Comparison of ENCODE assay signal across 8 cellular contexts in the genomic region with DNA sequence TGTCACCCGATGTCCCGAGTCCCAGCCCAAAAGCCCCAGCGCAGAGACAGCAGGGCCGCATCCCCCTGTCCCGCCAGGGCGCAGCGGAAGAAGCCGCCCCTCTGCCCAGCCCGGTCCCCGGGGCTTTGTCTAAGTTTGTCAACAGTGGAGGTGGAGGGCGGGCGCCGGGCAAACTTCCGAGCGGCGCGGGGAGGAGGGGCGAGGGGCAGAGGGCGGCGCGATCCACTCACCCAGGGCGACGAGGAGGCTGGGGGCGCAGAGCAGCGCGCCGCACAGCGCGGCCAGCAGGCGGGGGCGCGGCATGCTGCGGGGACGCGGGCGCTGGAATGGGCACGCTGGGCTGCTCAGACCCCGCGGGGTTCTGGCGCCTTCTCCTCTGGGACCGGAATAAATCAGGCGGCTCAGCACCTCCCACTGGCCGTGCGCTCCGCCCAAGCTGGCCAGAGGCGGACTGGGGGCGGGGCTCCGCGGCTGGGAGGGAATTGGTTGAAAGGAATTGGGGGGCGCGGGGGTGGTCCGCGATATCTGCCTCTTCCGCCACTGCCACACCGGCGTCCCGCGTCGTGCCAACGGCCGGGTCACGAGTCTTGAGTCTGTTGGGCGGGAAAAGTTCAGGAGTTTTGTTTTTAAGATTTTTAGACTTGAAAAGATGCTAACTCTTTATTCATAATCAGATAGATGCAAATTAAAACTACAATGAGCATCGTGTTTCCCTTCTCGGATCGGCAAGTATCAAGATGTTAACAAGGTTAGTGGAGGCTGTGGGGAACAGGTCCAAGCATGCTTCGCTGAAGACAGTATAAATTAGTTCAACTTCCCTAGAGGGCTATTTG. TPM values are rescaled to one million over a fixed set of nuclear protein-coding genes. Genes with fewer than 3 reads are reported as not detected.
DNase-seq lines count a peak whose midpoint lies in the region; ATAC-seq, FAIRE-seq and TF ChIP-seq lines count a peak whose summit lies in the region.

A gene with protein sequence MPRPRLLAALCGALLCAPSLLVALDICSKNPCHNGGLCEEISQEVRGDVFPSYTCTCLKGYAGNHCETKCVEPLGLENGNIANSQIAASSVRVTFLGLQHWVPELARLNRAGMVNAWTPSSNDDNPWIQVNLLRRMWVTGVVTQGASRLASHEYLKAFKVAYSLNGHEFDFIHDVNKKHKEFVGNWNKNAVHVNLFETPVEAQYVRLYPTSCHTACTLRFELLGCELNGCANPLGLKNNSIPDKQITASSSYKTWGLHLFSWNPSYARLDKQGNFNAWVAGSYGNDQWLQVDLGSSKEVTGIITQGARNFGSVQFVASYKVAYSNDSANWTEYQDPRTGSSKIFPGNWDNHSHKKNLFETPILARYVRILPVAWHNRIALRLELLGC (minus strand): TSS at position 363 of the 833 bp plus-strand sequence. CDS start 60 bp downstream, at position 303.

- 1% methylated on average over 13 of the region's 67 CpGs for WGBS in mammary epithelial cell (ENCODE audit: low coverage, missing lambda C conversion rate)
- 2% methylated on average over 38 of the region's 67 CpGs for WGBS in smooth muscle cell (ENCODE audit: low lambda C conversion rate)

- H4K20me1 ChIP-seq in MM.1S (ENCODE audit: insufficient read depth, low read length) (no peaks in the 10 kb centered on the region), mammary epithelial cell (ENCODE audit: insufficient read depth, low read length) (no peaks in the 10 kb centered on the region), smooth muscle cell (ENCODE audit: low read depth) (peaks cover 37% of the 10 kb centered on the region)

- H3K4me1 Mint-ChIP-seq in WTC11 (peaks cover 45% of the 10 kb centered on the region), immature natural killer cell (peaks cover 16 to 23% of the 10 kb centered on the region in 2 donors)

- peak within 1 kb of the TSS; percentile 61 for H3K4me3 ChIP-seq in GM06990 (replicated peaks; ENCODE audit: low read depth, low read length)
- peak within 1 kb of the TSS; percentile 76 for H3K4me3 ChIP-seq in MM.1S (ENCODE audit: low read length)
- H3K4me3 ChIP-seq in mammary epithelial cell (replicated peaks in 1 of 3; ENCODE audit: insufficient read depth in 1 of 3, low read depth in 2 of 3, low read length in 3 of 3) = peak within 1 kb of the TSS; percentile 62 to 85 (median 72)
- peak within 1 kb of the TSS; percentile 95 for H3K4me3 ChIP-seq in smooth muscle cell

- dilution Hi-C loops in mammary epithelial cell (cut with HindIII; ENCODE audit: low sequenced_read_pairs) = no loop called here

- H3K9me3 Mint-ChIP-seq in WTC11 = peaks cover 3% of the 10 kb centered on the region; the same call in 1 of the 2 replicates
- no peaks in the 10 kb centered on the region for H3K9me3 Mint-ChIP-seq in immature natural killer cell

- H3K4me1 ChIP-seq in MM.1S (ENCODE audit: low read length) (peaks cover 7% of the 10 kb centered on the region; the same call in 1 of the 2 replicates), mammary epithelial cell (ENCODE audit: insufficient read depth, low read length) (peaks cover 18% of the 10 kb centered on the region), smooth muscle cell (ENCODE audit: low read depth) (peaks cover 19% of the 10 kb centered on the region)

- no peaks in the 10 kb centered on the region for H3K27me3 Mint-ChIP-seq in WTC11 (ENCODE audit: low read depth)
- H3K27me3 Mint-ChIP-seq in immature natural killer cell (ENCODE audit: low read depth in 3 of 3) = peaks cover 0 to 5% (median 1%) of the 10 kb centered on the region in 3 donors

- H2AFZ ChIP-seq in MM.1S (ENCODE audit: low read length) = peak within 1 kb of the TSS; percentile 93
- peak within 1 kb of the TSS; percentile 91 for H2AFZ ChIP-seq in mammary epithelial cell (ENCODE audit: low read depth, low read length)
- H2AFZ ChIP-seq in smooth muscle cell (ENCODE audit: low read depth) = peak within 1 kb of the TSS; percentile 90

- H3K27me3 ChIP-seq in GM06990 (replicated peaks; ENCODE audit: control insufficient read depth, insufficient read depth, low read length) (no peaks in the 10 kb centered on the region; the same call in 1 of the 2 replicates), MM.1S (replicated peaks; ENCODE audit: insufficient read depth, low read length) (no peaks in the 10 kb centered on the region), mammary epithelial cell (ENCODE audit: insufficient read depth, low read length) (no peaks in the 10 kb centered on the region), smooth muscle cell (ENCODE audit: low read depth) (no peaks in the 10 kb centered on the region)

- in situ Hi-C loops in mammary epithelial cell (cut with MboI; ENCODE audit: low sequenced_read_pairs in 2 of 2) = no loop called here

- POLR2A ChIA-PET in WTC11 (lab: Charles Lee) = interaction anchor here (0.6 to 3.4 kb wide), 6 partner anchors 8 to 175 kb away, joined by 3 to 17 read pairs (median 4); a partner anchor contains a TSS

- peak; percentile 89 for ATAC-seq in WTC11

- CTCF ChIA-PET in WTC11 (lab: Charles Lee) = interaction anchor here (1.6 to 3.6 kb wide), 2 partner anchors 8 to 216 kb away, joined by 6 to 18 read pairs; no protein-coding TSS in a partner anchor
- CTCF ChIA-PET in mammary epithelial cell (lab: Charles Lee; ENCODE audit: low non-redundant PET) = no interaction called here

- BruUV-seq in mammary epithelial cell (replicated peaks; lab: Mats Ljungman, UMichigan) = no TSS peak

- peak within 1 kb of the TSS; percentile 93 for H3K27ac Mint-ChIP-seq in WTC11
- peak within 1 kb of the TSS in 5 of 6 donors; percentile 57 to 85 (median 67) for H3K27ac Mint-ChIP-seq in immature natural killer cell

- H3K36me3 ChIP-seq in GM06990 (ENCODE audit: control insufficient read depth, insufficient read depth, low read length) = no peaks in the 10 kb centered on the region
- H3K36me3 ChIP-seq in MM.1S (replicated peaks; ENCODE audit: insufficient read depth, low read length) = no peaks in the 10 kb centered on the region
- no peaks in the 10 kb centered on the region for H3K36me3 ChIP-seq in mammary epithelial cell (ENCODE audit: insufficient read depth, low read length)
- no peaks in the 10 kb centered on the region for H3K36me3 ChIP-seq in smooth muscle cell (ENCODE audit: low read depth)

- H3K9me2 ChIP-seq in MM.1S (replicated peaks; ENCODE audit: insufficient read depth, low read length) = no peaks in the 10 kb centered on the region

- intact Hi-C loops in mammary epithelial cell (cut with micrococcal nuclease) = loop anchor here (2.0 kb wide), 1 partner anchor 104 kb away; no protein-coding TSS in a partner anchor

- DNase-seq in GM06990 (ENCODE audit: extremely low read depth, insufficient read length) (peak; percentile 55), H54 (ENCODE audit: insufficient read length, low spot score) (no peak), MM.1S (peak; percentile 66), WTC11 (ENCODE audit: low spot score) (peak; percentile 92), mammary epithelial cell (peak; percentile 81), immature natural killer cell (peak; percentile 63 to 67 (median 65)), smooth muscle cell (lab: John Stamatoyannopoulos, UW; ENCODE audit: unreplicated experiment) (peak; percentile 82)
- no peak for DNase-seq in NK-92 treated with Interleukin-12 subunit alpha and Interleukin-12 subunit beta, amount 100 ng/mL, for 24 hours (lab: John Stamatoyannopoulos, UW)

- H3K4me2 ChIP-seq in MM.1S (ENCODE audit: low read depth, low read length) (peak within 1 kb of the TSS; percentile 95), mammary epithelial cell (ENCODE audit: insufficient read depth, low read depth, low read length) (peak within 1 kb of the TSS; percentile 94), smooth muscle cell (peak within 1 kb of the TSS; percentile 94)

- TF ChIP-seq CTCF in GM06990 (IDR thresholded peaks at IDR 0.05; ENCODE audit: insufficient read depth, low read length, poor library complexity, severe bottlenecking) = no peak
- TF ChIP-seq CTCF in MM.1S (IDR thresholded peaks at IDR 0.05; ENCODE audit: low read length) = no peak
- TF ChIP-seq CTCF in WTC11 (IDR thresholded peaks at IDR 0.05) = no peak
- no peak for TF ChIP-seq CTCF in mammary epithelial cell (conservative IDR thresholded peaks at IDR 0.05 in 1 of 2, IDR thresholded peaks at IDR 0.05 in 1 of 2; ENCODE audit: extremely low read depth in 1 of 2, insufficient read depth in 1 of 2, low read depth in 1 of 2, low read length in 2 of 2)
- no peak for TF ChIP-seq CTCF in smooth muscle cell (IDR thresholded peaks at IDR 0.05; ENCODE audit: borderline replicate concordance, insufficient read depth, poor library complexity, severe bottlenecking)

- no peaks in the 10 kb centered on the region for H3F3A ChIP-seq in MM.1S (ENCODE audit: insufficient read depth, low read length)
- H3F3A ChIP-seq in smooth muscle cell (ENCODE audit: low read depth) = no peaks in the 10 kb centered on the region

- H3K9ac ChIP-seq in MM.1S (ENCODE audit: low read length) (peak within 1 kb of the TSS; percentile 70), mammary epithelial cell (ENCODE audit: insufficient read depth, low read length) (peak within 1 kb of the TSS; percentile 64), smooth muscle cell (ENCODE audit: low read depth) (peak within 1 kb of the TSS; percentile 95)

- no peak for FAIRE-seq in H54 (lab: Jason Lieb, UNC)

- H3K36me3 Mint-ChIP-seq in WTC11 = peaks cover 38% of the 10 kb centered on the region
- no peaks in the 10 kb centered on the region for H3K36me3 Mint-ChIP-seq in immature natural killer cell

- TF ChIP-seq POLR2A in H54 (IDR thresholded peaks at IDR 0.05; ENCODE audit: low read depth, low read length) = peak; percentile 98

- H3K4me3 Mint-ChIP-seq in WTC11 (peak within 1 kb of the TSS; percentile 85), immature natural killer cell (peak within 1 kb of the TSS; percentile 90 to 97 (median 96))

- H3K9me3 ChIP-seq in MM.1S (replicated peaks; ENCODE audit: insufficient read depth, low read length) = no peaks in the 10 kb centered on the region
- H3K9me3 ChIP-seq in mammary epithelial cell (replicated peaks; ENCODE audit: insufficient read depth, low read length) = no peaks in the 10 kb centered on the region
- no peaks in the 10 kb centered on the region for H3K9me3 ChIP-seq in smooth muscle cell (replicated peaks; ENCODE audit: low read depth)

- no peaks in the 10 kb centered on the region for H3K79me2 ChIP-seq in MM.1S (ENCODE audit: low read length)
- H3K79me2 ChIP-seq in mammary epithelial cell (ENCODE audit: insufficient read depth, low read length) = peaks cover 5% of the 10 kb centered on the region
- peaks cover 22% of the 10 kb centered on the region for H3K79me2 ChIP-seq in smooth muscle cell (ENCODE audit: low read depth)

- H3K27ac ChIP-seq in MM.1S (ENCODE audit: low read length) (peak within 1 kb of the TSS; percentile 4; the same call in 1 of the 2 replicates), mammary epithelial cell (ENCODE audit: insufficient read depth, low read depth, low read length) (peak within 1 kb of the TSS; percentile 84), smooth muscle cell (ENCODE audit: low read depth) (peak within 1 kb of the TSS; percentile 95)

TF ChIP-seq in WTC11, 78 proteins besides CTCF, POLR2A, EP300 and RAD21 (continues in another document):
- no peak for TF ChIP-seq NR1H2 (CRISPR knock-in tag; IDR thresholded peaks at IDR 0.05)

RNA-seq across cellular contexts. Expression of the gene that starts here (rescaled TPM):
- total RNA-seq in WTC11 (2021) = 719 to 847 TPM (median 814 TPM) in 3 replicates
- 100 to 1,000 TPM in 1 of 2 donors, 10 to 100 TPM in 1; 81.4 to 145 TPM for total RNA-seq in mammary epithelial cell
- 115 TPM for polyA plus RNA-seq in mammary epithelial cell
- polyA minus RNA-seq in mammary epithelial cell = 109 TPM
- 1 to 10 TPM; 3.8 to 6.9 (median 4.4) TPM for polyA plus RNA-seq in immature natural killer cell
- total RNA-seq in smooth muscle cell = 185 and 222 TPM in 2 replicates
- polyA plus RNA-seq in smooth muscle cell = 237 and 247 TPM in 2 replicates

Comparison
In these comparisons a context has a peak if more than half of its experiments do, and no peak if none do; other contexts are left out.
1. RNA of the gene that starts here (polyA plus RNA-seq): 237 to 247 TPM in smooth muscle cell and 115 TPM in mammary epithelial cell (single experiment); 3.8 to 6.9 TPM in immature natural killer cell; every median in the first group is over 10 times any median in the second.
2. DNase-seq: peak in GM06990 (single experiment), MM.1S (single experiment), WTC11 (single experiment), mammary epithelial cell (single experiment), immature natural killer cell (3 of 3) and smooth muscle cell (single experiment); none in H54 (single experiment) and NK-92 treated with Interleukin-12 subunit alpha and Interleukin-12 subunit beta, amount 100 ng/mL, for 24 hours (single experiment).
3. H3K27ac ChIP-seq: peak in every context shown above with its lines; median percentile 95 in smooth muscle cell; 84 in mammary epithelial cell; 4 in MM.1S.
4. Peak in every context shown above with its lines, with median percentiles within 50 percentile points of each other: H3K4me3 ChIP-seq, H2AFZ ChIP-seq, H3K4me2 ChIP-seq and H3K9ac ChIP-seq.